In genomic region chr10:3045471-3046209, GRCh38 we compare ENCODE assay signal across 9 cellular contexts. TPM values are rescaled to one million over a fixed set of nuclear protein-coding genes. Genes with fewer than 3 reads are reported as not detected.
DNase-seq lines count a peak whose midpoint lies in the region; ATAC-seq and TF ChIP-seq lines count a peak whose summit lies in the region.
"Had no signal": no experiment of that assay in that cellular context is flagged by ENCODE, and none has a peak within 500 bp of the region (broad histone marks: within the 10 kb centered on the region; RNA-seq: fewer than 3 reads in every experiment).

No MANE protein-coding gene starts in this region.

- CTCF ChIA-PET in AG04450 (lab: Charles Lee), result interaction anchor here (0.9 to 6.3 kb wide), 6 partner anchors 14 to 206 kb away, joined by 3 to 247 read pairs (median 9); no protein-coding TSS in a partner anchor
- CTCF ChIA-PET in activated CD8-positive, alpha-beta T cell treated with anti-CD3 and anti-CD28 coated beads for 36 hours (lab: Charles Lee), result no interaction called here

- H3K4me1 Mint-ChIP-seq in activated CD8-positive, alpha-beta T cell treated with anti-CD3 and anti-CD28 coated beads for 36 hours (ENCODE audit: low read depth), result no peaks in the 10 kb centered on the region

- H3K9me3 Mint-ChIP-seq in activated CD8-positive, alpha-beta T cell treated with anti-CD3 and anti-CD28 coated beads for 36 hours, result no peaks in the 10 kb centered on the region

- peak overlapping the region; percentile 32; the same call in 1 of the 2 replicates for H3K4me3 ChIP-seq in AG04450 (ENCODE audit: low read depth, low read length)
- H3K4me3 ChIP-seq in mucosa of rectum (ENCODE audit: low read length in 2 of 2), result no peak overlapping the region

- TF ChIP-seq CTCF in AG04450 (IDR thresholded peaks at IDR 0.05; ENCODE audit: low read depth, low read length), result peak; percentile 58
- TF ChIP-seq CTCF in activated CD8-positive, alpha-beta T cell treated with anti-CD3 and anti-CD28 coated beads for 36 hours (IDR thresholded peaks at IDR 0.05), result no peak

- no peak for ATAC-seq in activated CD8-positive, alpha-beta T cell treated with anti-CD3 and anti-CD28 coated beads for 36 hours
- no peak for ATAC-seq in GM21367 (IDR thresholded peaks at IDR 0.05; ENCODE audit: unreplicated experiment)
- no peak for ATAC-seq in GM19395 (IDR thresholded peaks at IDR 0.05; ENCODE audit: unreplicated experiment)

- no peaks in the 10 kb centered on the region for H3K36me3 ChIP-seq in mucosa of rectum (ENCODE audit: control insufficient read depth in 2 of 2, insufficient read depth in 2 of 2, low read length in 2 of 2)

- H3K36me3 Mint-ChIP-seq in activated CD8-positive, alpha-beta T cell treated with anti-CD3 and anti-CD28 coated beads for 36 hours (ENCODE audit: low read depth), result no peaks in the 10 kb centered on the region

- peaks cover 0 to 9% of the 10 kb centered on the region in 2 donors for H3K4me1 ChIP-seq in mucosa of rectum (ENCODE audit: control insufficient read depth in 2 of 2, insufficient read depth in 2 of 2, low read length in 2 of 2)

- H3K27me3 Mint-ChIP-seq in activated CD8-positive, alpha-beta T cell treated with anti-CD3 and anti-CD28 coated beads for 36 hours, result peaks cover 6% of the 10 kb centered on the region

- POLR2A ChIA-PET in AG04450 (lab: Yijun Ruan, JAX), result interaction anchor here (0.9 to 1.7 kb wide), 4 partner anchors 9 to 127 kb away, joined by 3 to 17 read pairs (median 4); partner anchors contain the start of gene PITRM1
- POLR2A ChIA-PET in activated CD8-positive, alpha-beta T cell treated with anti-CD3 and anti-CD28 coated beads for 36 hours (lab: Charles Lee), result no interaction called here

- no peak overlapping the region for H3K4me3 Mint-ChIP-seq in activated CD8-positive, alpha-beta T cell treated with anti-CD3 and anti-CD28 coated beads for 36 hours

- H3K9me3 ChIP-seq in AG04450 (ENCODE audit: control insufficient read depth, insufficient read depth, low read length), result no peaks in the 10 kb centered on the region
- H3K9me3 ChIP-seq in mucosa of rectum (ENCODE audit: control insufficient read depth in 2 of 2, low read length in 2 of 2), result no peaks in the 10 kb centered on the region

- no peak for DNase-seq in AG04450 (ENCODE audit: low read depth, low spot score)
- peak; percentile 71 for DNase-seq in OCI-M1 (lab: John Stamatoyannopoulos, UW)
- DNase-seq in fibroblast of gingiva (ENCODE audit: low read depth), result peak; percentile 66
- no peak for DNase-seq in activated CD8-positive, alpha-beta T cell treated with anti-CD3 and anti-CD28 coated beads for 36 hours
- DNase-seq in GDM1 (lab: John Stamatoyannopoulos, UW), result no peak
- DNase-seq: DMS 273 treated with DMSO at 0.1 percent for 48 hours had no signal

- H3K9ac ChIP-seq in mucosa of rectum (ENCODE audit: low read depth in 1 of 2, low read length in 2 of 2), result no peak overlapping the region

- no peak overlapping the region for H3K27ac Mint-ChIP-seq in activated CD8-positive, alpha-beta T cell treated with anti-CD3 and anti-CD28 coated beads for 36 hours

- peak overlapping the region; percentile 99 for H3K27ac ChIP-seq in AG04450 (ENCODE audit: low read depth, low read length)
- H3K27ac ChIP-seq in mucosa of rectum (ENCODE audit: low read depth in 2 of 2, low read length in 2 of 2), result peak overlapping the region; percentile 24 to 38

- intact Hi-C loops in activated CD8-positive, alpha-beta T cell treated with anti-CD3 and anti-CD28 coated beads for 36 hours (cut with micrococcal nuclease), result no loop called here

- H3K27me3 ChIP-seq in AG04450 (ENCODE audit: control insufficient read depth, insufficient read depth, low read length) (no peaks in the 10 kb centered on the region), mucosa of rectum (ENCODE audit: control insufficient read depth in 2 of 2, insufficient read depth in 2 of 2, low read length in 2 of 2) (peaks cover 0 to 4% of the 10 kb centered on the region in 2 donors)

RNA-seq across cellular contexts. Expression of gene PFKP, which starts 21.7 kb away (rescaled TPM):
- polyA plus RNA-seq in AG04450 (2011; rRNA removed), result 122 and 135 TPM in 2 replicates
- polyA minus RNA-seq in AG04450 (2011; rRNA and poly(A)+ RNA removed), result 103 and 128 TPM in 2 replicates
- total RNA-seq in activated CD8-positive, alpha-beta T cell treated with anti-CD3 and anti-CD28 coated beads for 36 hours, result 100 to 1,000 TPM; 217 to 219 TPM

Comparison
In these comparisons a context has a peak if more than half of its experiments do, and no peak if none do; other contexts are left out.
1. DNase-seq: peak in OCI-M1 (single experiment) and fibroblast of gingiva (single experiment); none in AG04450 (single experiment), activated CD8-positive, alpha-beta T cell treated with anti-CD3 and anti-CD28 coated beads for 36 hours (single experiment) and GDM1 (single experiment).